ENCODE assay signal across 8 cellular contexts in genomic region chr9:125428060-125428481, GRCh38.
DNase-seq lines count a peak whose midpoint lies in the region; ATAC-seq and TF ChIP-seq lines count a peak whose summit lies in the region.

No MANE protein-coding gene starts in this region.

- ATAC-seq in RWPE2 (ENCODE audit: low read depth) (no peak), HG02870 (IDR thresholded peaks at IDR 0.05; ENCODE audit: unreplicated experiment) (no peak), GM18867 (IDR thresholded peaks at IDR 0.05; ENCODE audit: unreplicated experiment) (no peak), GM21529 (IDR thresholded peaks at IDR 0.05; ENCODE audit: unreplicated experiment) (no peak)

- H3K27me3 ChIP-seq in RWPE2 (ENCODE audit: insufficient read depth, poor library complexity, severe bottlenecking): no peaks in the 10 kb centered on the region

- TF ChIP-seq CTCF in AG04449 (IDR thresholded peaks at IDR 0.05; ENCODE audit: insufficient read depth, low read length, missing control alignments) (peak; percentile 52), GM12864 (IDR thresholded peaks at IDR 0.05; ENCODE audit: low read depth, low read length, missing control alignments) (peak; percentile 78), RWPE2 (IDR thresholded peaks at IDR 0.05; ENCODE audit: poor library complexity, severe bottlenecking) (peak; percentile 41)

- H3K27ac ChIP-seq in RWPE2 (ENCODE audit: poor library complexity, severe bottlenecking): no peak overlapping the region

- H3K36me3 ChIP-seq in RWPE2 (ENCODE audit: low read depth): no peaks in the 10 kb centered on the region

- no peaks in the 10 kb centered on the region for H3K9me3 ChIP-seq in RWPE2 (ENCODE audit: severe bottlenecking)

- H3K4me3 ChIP-seq in AG04449 (ENCODE audit: low read depth, low read length): no peak overlapping the region
- no peak overlapping the region for H3K4me3 ChIP-seq in GM12864 (ENCODE audit: low read depth, low read length)
- no peak overlapping the region for H3K4me3 ChIP-seq in RWPE2 (ENCODE audit: severe bottlenecking)

- no peaks in the 10 kb centered on the region for H3K4me1 ChIP-seq in RWPE2 (ENCODE audit: insufficient read depth, poor library complexity, severe bottlenecking)

- POLR2A ChIA-PET in AG04449 (lab: Yijun Ruan, JAX): no interaction called here

- CTCF ChIA-PET in AG04449 (lab: Yijun Ruan, JAX): interaction anchor here (1.1 kb wide), 1 partner anchor 9 kb away, joined by 4 read pairs; no protein-coding TSS in a partner anchor

- DNase-seq in AG04449 (ENCODE audit: low read depth, low spot score) (no peak), GM12864 (ENCODE audit: low read depth) (no peak), RWPE2 (ENCODE audit: low spot score) (no peak), glomerular visceral epithelial cell (ENCODE audit: extremely low spot score) (peak; percentile 20), SKM-1 (lab: John Stamatoyannopoulos, UW; ENCODE audit: unreplicated experiment) (no peak)
